In the genomic region with DNA sequence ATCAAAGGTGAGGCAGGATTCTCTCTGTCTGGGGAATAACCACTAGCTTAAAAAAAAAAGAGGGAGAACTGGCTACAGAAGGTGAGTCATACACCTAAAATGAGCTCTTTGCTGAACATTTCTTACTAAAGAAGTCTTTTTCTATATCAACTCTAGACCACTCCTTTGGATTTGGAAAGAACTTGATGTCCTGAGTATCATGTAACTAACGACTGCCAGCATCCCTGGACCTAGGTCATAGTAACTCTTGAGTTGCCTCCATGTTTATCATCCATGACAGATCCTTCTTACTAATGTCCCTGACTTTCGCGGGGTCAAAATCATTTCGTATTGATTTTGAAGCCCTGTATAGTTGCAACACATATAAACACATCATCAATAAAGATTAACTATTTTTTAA, we compare ENCODE assay signal across 21 cellular contexts.
"Had no signal": no experiment of that assay in that cellular context is flagged by ENCODE, and none has a peak within 500 bp of the region (broad histone marks: within the 10 kb centered on the region; RNA-seq: fewer than 3 reads in every experiment).

No MANE protein-coding gene starts in this region.

- H3K9me3 Mint-ChIP-seq: activated CD4-positive, alpha-beta T cell treated with anti-CD3 and anti-CD28 coated beads, Interleukin-2, amount 10 ng/mL, durations not matched to agents 7 days and 5 days; activated naive CD4-positive, alpha-beta T cell treated with anti-CD3 and anti-CD28 coated beads, Interleukin-2, amount 50 U/mL, for 24 hours; brain; central memory CD8-positive, alpha-beta T cell; endodermal cell; memory B cell; naive B cell; neural crest cell; stimulated activated naive B cell treated with anti-CD40 and anti-IgM and Interleukin-4, amounts not matched to agents 10 μg/mL and 1 μg/mL and 100 μg/mL, for 72 hours; T-helper 1 cell treated with Interleukin-12 subunit alpha and Interleukin-12 subunit beta and Interleukin-4 antibody, amounts not matched to agents 30 μg/mL and 1 μg/mL, for 36 hours had no signal

- H3K27me3 ChIP-seq: adrenal gland, colonic mucosa, gastrocnemius medialis, thyroid gland had no signal

- H3K27ac Mint-ChIP-seq: activated CD4-positive, alpha-beta T cell treated with anti-CD3 and anti-CD28 coated beads, Interleukin-2, amount 10 ng/mL, durations not matched to agents 7 days and 5 days; activated naive CD4-positive, alpha-beta T cell treated with anti-CD3 and anti-CD28 coated beads, Interleukin-2, amount 50 U/mL, for 24 hours; endodermal cell; memory B cell; stimulated activated naive B cell treated with anti-CD40 and anti-IgM and Interleukin-4, amounts not matched to agents 10 μg/mL and 1 μg/mL and 100 μg/mL, for 72 hours; T-helper 1 cell treated with Interleukin-12 subunit alpha and Interleukin-12 subunit beta and Interleukin-4 antibody, amounts not matched to agents 30 μg/mL and 1 μg/mL, for 36 hours had no signal

- H3K36me3 ChIP-seq: adrenal gland, colonic mucosa, gastrocnemius medialis, thyroid gland had no signal

- ATAC-seq: activated CD4-positive, CD25-positive, alpha-beta regulatory T cell treated with anti-CD3 and anti-CD28 coated beads, Interleukin-2, amount 50 U/mL, for 24 hours; left ventricle myocardium superior; stimulated activated naive B cell treated with anti-CD40 and anti-IgM and Interleukin-4, amounts not matched to agents 10 μg/mL and 1 μg/mL and 100 μg/mL, for 72 hours had no signal

- H3K4me1 ChIP-seq: colonic mucosa, thyroid gland had no signal

- H3K9me3 ChIP-seq: adrenal gland, colonic mucosa, gastrocnemius medialis, thyroid gland had no signal

- H3K4me3 Mint-ChIP-seq: activated CD4-positive, alpha-beta T cell treated with anti-CD3 and anti-CD28 coated beads, Interleukin-2, amount 10 ng/mL, durations not matched to agents 7 days and 5 days; activated naive CD4-positive, alpha-beta T cell treated with anti-CD3 and anti-CD28 coated beads, Interleukin-2, amount 50 U/mL, for 24 hours; brain; central memory CD8-positive, alpha-beta T cell; endodermal cell; memory B cell; naive B cell; neural crest cell; stimulated activated naive B cell treated with anti-CD40 and anti-IgM and Interleukin-4, amounts not matched to agents 10 μg/mL and 1 μg/mL and 100 μg/mL, for 72 hours; T-helper 1 cell treated with Interleukin-12 subunit alpha and Interleukin-12 subunit beta and Interleukin-4 antibody, amounts not matched to agents 30 μg/mL and 1 μg/mL, for 36 hours had no signal

- H3K4me1 Mint-ChIP-seq: neural crest cell had no signal

- H3K4me3 ChIP-seq: adrenal gland, colonic mucosa, gastrocnemius medialis, thyroid gland had no signal

- H3K27ac ChIP-seq: adrenal gland, colonic mucosa, gastrocnemius medialis, thyroid gland had no signal

- H3K27me3 Mint-ChIP-seq: activated CD4-positive, alpha-beta T cell treated with anti-CD3 and anti-CD28 coated beads, Interleukin-2, amount 10 ng/mL, durations not matched to agents 7 days and 5 days; activated naive CD4-positive, alpha-beta T cell treated with anti-CD3 and anti-CD28 coated beads, Interleukin-2, amount 50 U/mL, for 24 hours; brain; central memory CD8-positive, alpha-beta T cell; memory B cell; naive B cell; stimulated activated naive B cell treated with anti-CD40 and anti-IgM and Interleukin-4, amounts not matched to agents 10 μg/mL and 1 μg/mL and 100 μg/mL, for 72 hours had no signal

- DNase-seq: activated CD4-positive, alpha-beta T cell treated with anti-CD3 and anti-CD28 coated beads, Interleukin-2, amount 10 ng/mL, durations not matched to agents 7 days and 5 days; activated CD8-positive, alpha-beta memory T cell treated with anti-CD3 and anti-CD28 coated beads, Interleukin-2, amount 50 U/mL, for 48 hours; activated effector memory CD4-positive, alpha-beta T cell treated with anti-CD3 and anti-CD28 coated beads, Interleukin-2, amount 50 U/mL, for 16 hours; activated T-cell treated with anti-CD3 and anti-CD28 coated beads, Interleukin-2, amount 50 U/mL, for 48 hours; adrenal gland; colonic mucosa; endodermal cell; gastrocnemius medialis; head of caudate nucleus; kidney glomerular epithelial cell; left ventricle myocardium superior; naive B cell; stimulated activated naive B cell treated with anti-CD40 and anti-IgM and Interleukin-4, amounts not matched to agents 10 μg/mL and 1 μg/mL and 100 μg/mL, for 72 hours; thyroid gland had no signal
